ENCODE assay signal across 15 cellular contexts in genomic region chr20:38115205-38115604, GRCh38. TPM values are rescaled to one million over a fixed set of nuclear protein-coding genes. Genes with fewer than 3 reads are reported as not detected.
A peak's percentile ranks its signal among the peaks of the same experiment; 100 is the strongest.
DNase-seq lines count a peak whose midpoint lies in the region; ATAC-seq and TF ChIP-seq lines count a peak whose summit lies in the region.
"Had no signal": no experiment of that assay in that cellular context is flagged by ENCODE, and none has a peak within 500 bp of the region (broad histone marks: within the 10 kb centered on the region; RNA-seq: fewer than 3 reads in every experiment).

No MANE protein-coding gene starts in this region.

- no peak overlapping the region for H3K27ac Mint-ChIP-seq in activated CD8-positive, alpha-beta T cell treated with anti-CD3 and anti-CD28 coated beads, Interleukin-2, amount 10 ng/mL, durations not matched to agents 7 days and 5 days
- H3K27ac Mint-ChIP-seq in activated CD8-positive, alpha-beta T cell treated with anti-CD3 and anti-CD28 coated beads for 36 hours: no peak overlapping the region
- H3K27ac Mint-ChIP-seq: CD8-positive, alpha-beta memory T cell; dendritic cell treated with granulocyte-macrophage colony-stimulating factor and Interleukin-4, amounts not matched to agents 40 ng/mL and 50 ng/mL, for 4 days; progenitor cell of endocrine pancreas had no signal

- intact Hi-C loops in activated CD8-positive, alpha-beta T cell treated with anti-CD3 and anti-CD28 coated beads for 36 hours (cut with micrococcal nuclease): no loop called here
- intact Hi-C loops in esophagus muscularis mucosa (cut with DNase I): no loop called here

- no peak overlapping the region for H3K4me3 Mint-ChIP-seq in activated CD8-positive, alpha-beta T cell treated with anti-CD3 and anti-CD28 coated beads, Interleukin-2, amount 10 ng/mL, durations not matched to agents 7 days and 5 days
- H3K4me3 Mint-ChIP-seq in activated CD8-positive, alpha-beta T cell treated with anti-CD3 and anti-CD28 coated beads for 36 hours: no peak overlapping the region
- H3K4me3 Mint-ChIP-seq: CD8-positive, alpha-beta memory T cell; dendritic cell treated with granulocyte-macrophage colony-stimulating factor and Interleukin-4, amounts not matched to agents 40 ng/mL and 50 ng/mL, for 4 days had no signal

- H3K9me3 ChIP-seq in OCI-LY3 (ENCODE audit: insufficient read depth, low read length): no peaks in the 10 kb centered on the region
- peaks cover 0 to 3% (median 0%) of the 10 kb centered on the region in 4 donors for H3K9me3 ChIP-seq in esophagus muscularis mucosa
- H3K9me3 ChIP-seq: heart right ventricle, spleen had no signal

- POLR2A ChIA-PET in activated CD8-positive, alpha-beta T cell treated with anti-CD3 and anti-CD28 coated beads, Interleukin-2, amount 10 ng/mL, durations not matched to agents 7 days and 5 days (lab: Charles Lee): no interaction called here
- POLR2A ChIA-PET in activated CD8-positive, alpha-beta T cell treated with anti-CD3 and anti-CD28 coated beads for 36 hours (lab: Charles Lee): no interaction called here

- ATAC-seq in activated CD8-positive, alpha-beta T cell treated with anti-CD3 and anti-CD28 coated beads, Interleukin-2, amount 10 ng/mL, durations not matched to agents 7 days and 5 days: no peak
- ATAC-seq in activated CD8-positive, alpha-beta T cell treated with anti-CD3 and anti-CD28 coated beads for 36 hours: no peak
- ATAC-seq in HG03457 (IDR thresholded peaks at IDR 0.05; ENCODE audit: unreplicated experiment): no peak

- peak; percentile 4 for DNase-seq in activated CD8-positive, alpha-beta T cell treated with anti-CD3 and anti-CD28 coated beads, Interleukin-2, amount 10 ng/mL, durations not matched to agents 7 days and 5 days
- DNase-seq in activated CD8-positive, alpha-beta T cell treated with anti-CD3 and anti-CD28 coated beads for 36 hours: no peak
- peak; percentile 53 for DNase-seq in esophagus muscularis mucosa (ENCODE audit: extremely low spot score)
- DNase-seq in renal cortical epithelial cell (ENCODE audit: low read depth): peak; percentile 62
- DNase-seq in activated CD4-positive, alpha-beta T cell treated with anti-CD3 and anti-CD28 coated beads, Interleukin-2, amount 50 U/mL, for 4 hours: no peak
- DNase-seq in COLO829 (ENCODE audit: low spot score): no peak
- DNase-seq: CD8-positive, alpha-beta memory T cell; NCI-H1105 treated with DMSO at 0.1 percent for 48 hours; spleen; stimulated activated naive CD4-positive, alpha-beta T cell had no signal

- no peak for TF ChIP-seq POLR2A in esophagus muscularis mucosa (IDR thresholded peaks at IDR 0.05; ENCODE audit: low read depth)

- H3K27ac ChIP-seq in OCI-LY3 (ENCODE audit: low read length): no peak overlapping the region
- no peak overlapping the region for H3K27ac ChIP-seq in esophagus muscularis mucosa (replicated peaks in 1 of 4)
- H3K27ac ChIP-seq: spleen had no signal

- H3K9me3 Mint-ChIP-seq in activated CD8-positive, alpha-beta T cell treated with anti-CD3 and anti-CD28 coated beads, Interleukin-2, amount 10 ng/mL, durations not matched to agents 7 days and 5 days (ENCODE audit: insufficient read depth): no peaks in the 10 kb centered on the region
- H3K9me3 Mint-ChIP-seq in activated CD8-positive, alpha-beta T cell treated with anti-CD3 and anti-CD28 coated beads for 36 hours: no peaks in the 10 kb centered on the region
- H3K9me3 Mint-ChIP-seq: CD8-positive, alpha-beta memory T cell; dendritic cell treated with granulocyte-macrophage colony-stimulating factor and Interleukin-4, amounts not matched to agents 40 ng/mL and 50 ng/mL, for 4 days had no signal

- no peak overlapping the region for H3K9ac ChIP-seq in OCI-LY3 (ENCODE audit: low read length)

- TF ChIP-seq CTCF in activated CD8-positive, alpha-beta T cell treated with anti-CD3 and anti-CD28 coated beads for 36 hours (IDR thresholded peaks at IDR 0.05): no peak
- peak; percentile 49 for TF ChIP-seq CTCF in OCI-LY3 (IDR thresholded peaks at IDR 0.05; ENCODE audit: low read depth, low read length)
- TF ChIP-seq CTCF in esophagus muscularis mucosa (IDR thresholded peaks at IDR 0.05): peak in 2 of 3 experiments; percentile 26 to 30

- H4K20me1 ChIP-seq in OCI-LY3 (ENCODE audit: insufficient read depth, low read length): no peaks in the 10 kb centered on the region

- CTCF ChIA-PET in activated CD8-positive, alpha-beta T cell treated with anti-CD3 and anti-CD28 coated beads, Interleukin-2, amount 10 ng/mL, durations not matched to agents 7 days and 5 days (lab: Charles Lee): interaction anchor here (1.1 to 3.4 kb wide), 5 partner anchors 15 to 106 kb away, joined by 3 to 39 read pairs (median 5); no protein-coding TSS in a partner anchor
- CTCF ChIA-PET in activated CD8-positive, alpha-beta T cell treated with anti-CD3 and anti-CD28 coated beads for 36 hours (lab: Charles Lee): interaction anchor here (1.5 to 3.7 kb wide), 3 partner anchors 18 to 107 kb away, joined by 4 to 30 read pairs (median 5); no protein-coding TSS in a partner anchor

- H3K27me3 Mint-ChIP-seq in activated CD8-positive, alpha-beta T cell treated with anti-CD3 and anti-CD28 coated beads, Interleukin-2, amount 10 ng/mL, durations not matched to agents 7 days and 5 days (ENCODE audit: low read depth): peaks cover 17% of the 10 kb centered on the region
- H3K27me3 Mint-ChIP-seq in activated CD8-positive, alpha-beta T cell treated with anti-CD3 and anti-CD28 coated beads for 36 hours: no peaks in the 10 kb centered on the region
- H3K27me3 Mint-ChIP-seq: CD8-positive, alpha-beta memory T cell; dendritic cell treated with granulocyte-macrophage colony-stimulating factor and Interleukin-4, amounts not matched to agents 40 ng/mL and 50 ng/mL, for 4 days; progenitor cell of endocrine pancreas had no signal

- H3K36me3 ChIP-seq in OCI-LY3 (replicated peaks; ENCODE audit: low read depth, low read length) (no peaks in the 10 kb centered on the region), esophagus muscularis mucosa (no peaks in the 10 kb centered on the region)
- H3K36me3 ChIP-seq: heart right ventricle, spleen had no signal

- TF ChIP-seq EP300 in esophagus muscularis mucosa (IDR thresholded peaks at IDR 0.05): no peak

- no peak overlapping the region for H2AFZ ChIP-seq in OCI-LY3 (ENCODE audit: low read depth, low read length)

- H3K4me2 ChIP-seq in OCI-LY3 (ENCODE audit: low read length): no peak overlapping the region

- peaks cover 12% of the 10 kb centered on the region for H3K4me1 Mint-ChIP-seq in activated CD8-positive, alpha-beta T cell treated with anti-CD3 and anti-CD28 coated beads, Interleukin-2, amount 10 ng/mL, durations not matched to agents 7 days and 5 days (ENCODE audit: low read depth)
- no peaks in the 10 kb centered on the region for H3K4me1 Mint-ChIP-seq in activated CD8-positive, alpha-beta T cell treated with anti-CD3 and anti-CD28 coated beads for 36 hours (ENCODE audit: low read depth)
- H3K4me1 Mint-ChIP-seq: CD8-positive, alpha-beta memory T cell had no signal

- H3K36me3 Mint-ChIP-seq in activated CD8-positive, alpha-beta T cell treated with anti-CD3 and anti-CD28 coated beads, Interleukin-2, amount 10 ng/mL, durations not matched to agents 7 days and 5 days (ENCODE audit: low read depth): no peaks in the 10 kb centered on the region
- H3K36me3 Mint-ChIP-seq in activated CD8-positive, alpha-beta T cell treated with anti-CD3 and anti-CD28 coated beads for 36 hours (ENCODE audit: low read depth): no peaks in the 10 kb centered on the region
- H3K36me3 Mint-ChIP-seq: CD8-positive, alpha-beta memory T cell had no signal

- H3K4me1 ChIP-seq in OCI-LY3 (ENCODE audit: low read length) (peaks cover 61% of the 10 kb centered on the region), esophagus muscularis mucosa (peaks cover 11 to 29% (median 19%) of the 10 kb centered on the region in 4 donors)

- WGBS in esophagus muscularis mucosa: 94% methylated on average over 1 of the region's 1 CpG

- H3K79me2 ChIP-seq in OCI-LY3 (ENCODE audit: low read length): no peaks in the 10 kb centered on the region

- no peaks in the 10 kb centered on the region for H3K27me3 ChIP-seq in OCI-LY3 (ENCODE audit: low read depth, low read length)
- no peaks in the 10 kb centered on the region for H3K27me3 ChIP-seq in esophagus muscularis mucosa
- H3K27me3 ChIP-seq: heart right ventricle, spleen had no signal

- H3K4me3 ChIP-seq in OCI-LY3 (ENCODE audit: low read length) (no peak overlapping the region), esophagus muscularis mucosa (no peak overlapping the region)
- H3K4me3 ChIP-seq: heart right ventricle, spleen had no signal

RNA-seq across cellular contexts. Expression of gene TGM2, which starts 49.9 kb away (rescaled TPM):
- under 1 TPM; 0.31 to 0.34 TPM for total RNA-seq in activated CD8-positive, alpha-beta T cell treated with anti-CD3 and anti-CD28 coated beads, Interleukin-2, amount 10 ng/mL, durations not matched to agents 7 days and 5 days
- not detected for total RNA-seq in activated CD8-positive, alpha-beta T cell treated with anti-CD3 and anti-CD28 coated beads for 36 hours
- 100 to 1,000 TPM; 170 to 385 (median 212) TPM for total RNA-seq in esophagus muscularis mucosa
- total RNA-seq in renal cortical epithelial cell: 141 and 245 TPM in 2 replicates
- total RNA-seq: CD8-positive, alpha-beta memory T cell had no signal

Comparison
In these comparisons a context has a peak if more than half of its experiments do, and no peak if none do; other contexts are left out.
1. DNase-seq: peak in activated CD8-positive, alpha-beta T cell treated with anti-CD3 and anti-CD28 coated beads, Interleukin-2, amount 10 ng/mL, durations not matched to agents 7 days and 5 days (single experiment), esophagus muscularis mucosa (single experiment) and renal cortical epithelial cell (single experiment); none in activated CD8-positive, alpha-beta T cell treated with anti-CD3 and anti-CD28 coated beads for 36 hours (single experiment), activated CD4-positive, alpha-beta T cell treated with anti-CD3 and anti-CD28 coated beads, Interleukin-2, amount 50 U/mL, for 4 hours (0 of 2) and COLO829 (single experiment).
2. RNA of gene TGM2, which starts 49.9 kb away (total RNA-seq): 170 to 385 TPM in esophagus muscularis mucosa and 141 to 245 TPM in renal cortical epithelial cell; 0.31 to 0.34 TPM in activated CD8-positive, alpha-beta T cell treated with anti-CD3 and anti-CD28 coated beads, Interleukin-2, amount 10 ng/mL, durations not matched to agents 7 days and 5 days and not detected in activated CD8-positive, alpha-beta T cell treated with anti-CD3 and anti-CD28 coated beads for 36 hours; every median in the first group is over 100 times any median in the second.